ENCODE assay signal across 9 cellular contexts in the genomic region with DNA sequence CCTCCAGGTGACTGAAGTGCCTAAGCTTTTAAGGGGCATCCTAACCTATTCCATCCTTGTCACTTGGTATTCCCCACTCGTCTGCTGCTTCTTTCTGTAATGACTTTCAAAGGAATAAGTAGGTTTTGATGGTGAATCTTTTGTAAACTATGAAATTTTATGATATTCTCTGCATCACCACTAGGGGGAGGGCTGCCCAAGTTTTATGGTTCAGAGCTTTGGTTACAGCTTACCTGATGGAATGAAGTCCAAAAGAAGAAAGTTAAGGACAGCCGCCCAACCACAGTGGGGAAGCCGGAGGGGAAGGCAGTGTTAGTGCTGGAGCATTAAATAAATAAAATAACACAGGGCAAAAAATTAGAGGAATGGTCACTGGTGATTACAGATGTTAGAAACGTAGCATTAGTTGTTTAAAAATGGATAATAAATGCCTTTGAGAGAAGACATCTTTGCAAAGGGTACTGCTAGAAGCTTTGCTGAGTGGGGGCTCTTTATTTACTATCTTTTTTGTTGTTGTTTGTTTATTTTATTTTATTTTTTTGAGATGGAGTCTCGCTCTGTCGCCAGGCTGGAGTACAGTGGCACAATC.
DNase-seq lines count a peak whose midpoint lies in the region; ATAC-seq and TF ChIP-seq lines count a peak whose summit lies in the region.
"Had no signal": no experiment of that assay in that cellular context is flagged by ENCODE, and none has a peak within 500 bp of the region (broad histone marks: within the 10 kb centered on the region; RNA-seq: fewer than 3 reads in every experiment).

No MANE protein-coding gene starts in this region.

- H3K9me3 ChIP-seq in left ventricle myocardium inferior (replicated peaks) (no peaks in the 10 kb centered on the region), neutrophil (no peaks in the 10 kb centered on the region)

- peaks cover 2% of the 10 kb centered on the region for H3K27me3 Mint-ChIP-seq in endothelial cell (ENCODE audit: unreplicated experiment)
- H3K27me3 Mint-ChIP-seq: central memory CD8-positive, alpha-beta T cell had no signal

- no peaks in the 10 kb centered on the region for H3K36me3 ChIP-seq in left ventricle myocardium inferior
- no peaks in the 10 kb centered on the region for H3K36me3 ChIP-seq in neutrophil

- POLR2A ChIA-PET in RWPE1 (lab: Yijun Ruan, JAX; ENCODE audit: low non-redundant PET) = no interaction called here

- intact Hi-C loops in left ventricle myocardium inferior (cut with micrococcal nuclease) = no loop called here
- intact Hi-C loops in cardiac septum (cut with DNase I) = no loop called here

- ATAC-seq in HG02623 (IDR thresholded peaks at IDR 0.05; ENCODE audit: unreplicated experiment) = no peak

- TF ChIP-seq CTCF in left ventricle myocardium inferior (IDR thresholded peaks at IDR 0.05; ENCODE audit: borderline replicate concordance) (peak; percentile 72), RWPE1 (conservative IDR thresholded peaks at IDR 0.05; ENCODE audit: low read depth) (peak; percentile 81), endothelial cell (IDR thresholded peaks at IDR 0.05; ENCODE audit: unreplicated experiment) (peak; percentile 98), neutrophil (IDR thresholded peaks at IDR 0.05) (peak; percentile 31)

- no peak overlapping the region for H3K27ac Mint-ChIP-seq in endothelial cell (ENCODE audit: unreplicated experiment)

- H3K27me3 ChIP-seq in left ventricle myocardium inferior (ENCODE audit: low read depth) = no peaks in the 10 kb centered on the region
- no peaks in the 10 kb centered on the region for H3K27me3 ChIP-seq in neutrophil

- no peak overlapping the region for H3K4me3 ChIP-seq in left ventricle myocardium inferior
- no peak overlapping the region for H3K4me3 ChIP-seq in neutrophil (ENCODE audit: low read depth in 1 of 2, low read length in 1 of 2)

- no peak overlapping the region for H3K4me3 Mint-ChIP-seq in endothelial cell (ENCODE audit: unreplicated experiment)
- H3K4me3 Mint-ChIP-seq: central memory CD8-positive, alpha-beta T cell had no signal

- DNase-seq in left ventricle myocardium inferior (no peak), cardiac septum (ENCODE audit: low spot score) (no peak), HPDE6-E6E7 (ENCODE audit: extremely low spot score) (peak; percentile 3), RWPE1 (ENCODE audit: low spot score) (peak; percentile 26), endothelial cell (ENCODE audit: low spot score) (peak; percentile 55), middle frontal gyrus (ENCODE audit: extremely low spot score, low spot score) (no peak)

- H3K9me3 Mint-ChIP-seq in endothelial cell (ENCODE audit: unreplicated experiment) = no peaks in the 10 kb centered on the region

- no peaks in the 10 kb centered on the region for H3K36me3 Mint-ChIP-seq in endothelial cell (ENCODE audit: low read depth, unreplicated experiment)

- no peak overlapping the region for H3K27ac ChIP-seq in left ventricle myocardium inferior (replicated peaks)
- H3K27ac ChIP-seq in RWPE1 = no peak overlapping the region
- no peak overlapping the region for H3K27ac ChIP-seq in neutrophil

- H3K4me1 ChIP-seq in left ventricle myocardium inferior (no peaks in the 10 kb centered on the region), neutrophil (ENCODE audit: control insufficient read depth in 1 of 2, insufficient read depth in 1 of 2, low read depth in 1 of 2, low read length in 1 of 2) (peaks cover 6 to 10% of the 10 kb centered on the region in 2 experiments)

- no peaks in the 10 kb centered on the region for H3K4me1 Mint-ChIP-seq in endothelial cell (ENCODE audit: unreplicated experiment)
- H3K4me1 Mint-ChIP-seq: central memory CD8-positive, alpha-beta T cell had no signal

- CTCF ChIA-PET in RWPE1 (lab: Yijun Ruan, JAX) = interaction anchor here (0.6 to 1.3 kb wide), 5 partner anchors 24 to 1522 kb away, joined by 3 to 5 read pairs (median 3); no protein-coding TSS in a partner anchor

Comparison
In these comparisons a context has a peak if more than half of its experiments do, and no peak if none do; other contexts are left out.
1. DNase-seq: peak in HPDE6-E6E7 (single experiment), RWPE1 (single experiment) and endothelial cell (single experiment); none in left ventricle myocardium inferior (single experiment), cardiac septum (single experiment) and middle frontal gyrus (single experiment).
2. CTCF ChIP-seq: peak in every context shown above with its lines; median percentile 98 in endothelial cell; 81 in RWPE1; 72 in left ventricle myocardium inferior; 31 in neutrophil.